8 cellular contexts compared by ENCODE assay signal in the genomic region with DNA sequence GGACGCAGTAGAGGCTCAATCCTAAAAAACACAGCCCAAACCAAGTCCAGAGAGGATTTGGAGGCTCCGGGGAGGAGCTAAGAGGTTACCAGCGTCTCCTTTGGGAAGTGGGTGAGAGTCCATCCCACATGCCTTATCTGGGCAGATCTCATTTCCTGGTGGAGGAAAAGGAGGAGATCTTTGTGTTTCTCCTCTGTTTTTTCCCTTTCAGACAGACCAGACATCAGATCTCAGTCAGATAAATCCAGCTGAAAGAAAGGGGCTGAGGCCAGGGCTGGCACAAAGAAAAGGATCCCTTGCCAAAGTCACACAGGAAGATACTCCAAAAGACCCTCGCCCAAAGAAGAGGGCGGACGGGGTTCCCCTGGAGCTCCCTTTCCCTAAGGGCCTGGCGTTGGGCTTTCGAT. TPM values are rescaled to one million over a fixed set of nuclear protein-coding genes. Genes with fewer than 3 reads are reported as not detected.
DNase-seq lines count a peak whose midpoint lies in the region; ATAC-seq and TF ChIP-seq lines count a peak whose summit lies in the region.
"Had no signal": no experiment of that assay in that cellular context is flagged by ENCODE, and none has a peak within 500 bp of the region (broad histone marks: within the 10 kb centered on the region; RNA-seq: fewer than 3 reads in every experiment).

No MANE protein-coding gene starts in this region.

- no peak for TF ChIP-seq POLR2A in body of pancreas (IDR thresholded peaks at IDR 0.05)

- ATAC-seq in body of pancreas: no peak

- no peak overlapping the region for H3K27ac ChIP-seq in HUES6 (ENCODE audit: low read depth, low read length)
- peak overlapping the region; percentile 99 to 100 (median 99) for H3K27ac ChIP-seq in body of pancreas

- H3K9me3 ChIP-seq in HUES6 (ENCODE audit: control insufficient read depth, insufficient read depth, low read depth, low read length) (0 out of 2 replicates have a peak, but pooled peaks cover 2% of the 10 kb centered on the region), body of pancreas (no peaks in the 10 kb centered on the region)

- peaks cover 12% of the 10 kb centered on the region for H3K4me1 ChIP-seq in HUES6 (ENCODE audit: control insufficient read depth, insufficient read depth, low read length)
- peaks cover 47% of the 10 kb centered on the region for H3K4me1 ChIP-seq in body of pancreas

- 0 out of 2 replicates have a peak overlapping the region, but pooled peaks have one; percentile 63 for H3K4me3 ChIP-seq in HUES6 (ENCODE audit: low read depth, low read length)
- H3K4me3 ChIP-seq in body of pancreas: no peak overlapping the region

- H3K27me3 ChIP-seq in HUES6 (ENCODE audit: control insufficient read depth, insufficient read depth, low read length): peaks cover 52% of the 10 kb centered on the region
- no peaks in the 10 kb centered on the region for H3K27me3 ChIP-seq in body of pancreas

- WGBS in body of pancreas, 2 donors: 47 to 53% methylated on average over 8 of the region's 8 CpGs

- TF ChIP-seq CTCF in body of pancreas (IDR thresholded peaks at IDR 0.05): no peak

- intact Hi-C loops in body of pancreas (cut with DNase I): no loop called here

- no peaks in the 10 kb centered on the region for H3K36me3 ChIP-seq in HUES6 (ENCODE audit: control insufficient read depth, insufficient read depth, low read length)
- H3K36me3 ChIP-seq in body of pancreas (replicated peaks in 1 of 2; ENCODE audit: insufficient read depth in 1 of 2, low read depth in 2 of 2): no peaks in the 10 kb centered on the region

- no peak overlapping the region for H3K9ac ChIP-seq in HUES6 (ENCODE audit: low read length)

- DNase-seq in body of pancreas: no peak
- peak; percentile 9 for DNase-seq in medulla oblongata (ENCODE audit: extremely low spot score)
- DNase-seq in stromal cell of bone marrow (ENCODE audit: low read depth): peak; percentile 9
- DNase-seq in NCI-H2107 treated with DMSO at 0.1 percent for 48 hours (lab: John Stamatoyannopoulos, UW; ENCODE audit: unreplicated experiment): no peak
- DNase-seq in NCI-H2171 treated with DMSO at 0.1 percent for 48 hours (lab: John Stamatoyannopoulos, UW): no peak
- DNase-seq in DMS 273 (lab: John Stamatoyannopoulos, UW; ENCODE audit: unreplicated experiment): no peak
- DNase-seq: activated CD4-positive, alpha-beta memory T cell treated with anti-CD3 and anti-CD28 coated beads for 36 hours had no signal

RNA-seq across cellular contexts. Expression of gene COMTD1, which starts 58.3 kb away (rescaled TPM):
- 100 to 1,000 TPM; 156 to 301 TPM for total RNA-seq in body of pancreas

Comparison
In these comparisons a context has a peak if more than half of its experiments do, and no peak if none do; other contexts are left out.
1. DNase-seq: peak in medulla oblongata (single experiment) and stromal cell of bone marrow (single experiment); none in body of pancreas (0 of 4), NCI-H2107 treated with DMSO at 0.1 percent for 48 hours (single experiment), NCI-H2171 treated with DMSO at 0.1 percent for 48 hours (single experiment) and DMS 273 (single experiment).